8 cellular contexts compared by ENCODE assay signal in the genomic region with DNA sequence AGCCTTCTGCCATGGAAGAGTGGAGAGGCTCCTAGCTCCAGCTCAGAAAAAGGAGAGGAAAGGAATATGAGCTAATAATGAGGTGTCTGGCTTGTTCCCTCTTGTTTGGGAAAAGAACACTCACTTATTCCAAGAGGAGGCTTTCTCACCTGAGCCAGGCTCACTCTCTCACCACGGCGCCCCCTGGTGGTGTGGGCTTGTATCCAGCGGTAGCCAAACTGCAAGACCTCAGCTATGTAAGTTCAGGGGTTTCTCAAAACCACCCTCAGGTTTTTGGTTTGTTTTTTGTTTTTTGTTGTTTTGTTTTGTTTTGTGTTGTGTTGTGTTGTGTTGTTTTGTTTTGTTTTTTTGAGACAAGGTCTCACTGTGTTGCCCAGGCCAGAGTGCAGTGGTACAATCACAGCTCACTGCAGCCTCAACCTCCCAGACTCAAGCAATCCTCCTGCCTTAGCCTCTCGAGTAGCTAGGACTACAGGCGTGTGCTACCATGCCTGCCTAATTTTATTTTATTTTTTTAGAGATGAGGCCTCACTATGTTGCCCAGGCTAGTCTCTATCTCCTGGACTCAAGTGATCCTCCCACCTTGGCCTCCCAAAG.
DNase-seq lines count a peak whose midpoint lies in the region; ATAC-seq, FAIRE-seq and TF ChIP-seq lines count a peak whose summit lies in the region.

No MANE protein-coding gene starts in this region.

- peak; percentile 79 to 83 for TF ChIP-seq RAD21 in H1 (IDR thresholded peaks at IDR 0.05 in 1 of 2, conservative IDR thresholded peaks at IDR 0.05 in 1 of 2; ENCODE audit: low read depth in 2 of 2, low read length in 2 of 2)

- H2AFZ ChIP-seq in H1 (ENCODE audit: low read length) = peak overlapping the region; percentile 82; the same call in 1 of the 2 replicates

- H3K36me3 ChIP-seq in H1 (ENCODE audit: control insufficient read depth in 2 of 4, insufficient read depth in 4 of 4, low read length in 3 of 4) = no peaks in the 10 kb centered on the region

- TF ChIP-seq CTCF in AG10803 (conservative IDR thresholded peaks at IDR 0.05; ENCODE audit: low read length) (peak; percentile 76), H1 (IDR thresholded peaks at IDR 0.05; ENCODE audit: control extremely low read depth in 1 of 3, insufficient read depth in 1 of 3, low read depth in 1 of 3, low read length in 3 of 3) (peak; percentile 86 to 89 (median 86))

- H3K9me3 ChIP-seq in H1 (ENCODE audit: insufficient read depth in 2 of 2, low read depth in 1 of 2, low read length in 1 of 2) = no peaks in the 10 kb centered on the region

- no peak overlapping the region for H3K23ac ChIP-seq in H1 (ENCODE audit: insufficient read length)

- H3K23me2 ChIP-seq in H1 (ENCODE audit: low read depth, low read length) = no peaks in the 10 kb centered on the region

- H3K9me3 Mint-ChIP-seq in naive thymus-derived CD8-positive, alpha-beta T cell = peaks cover 0 to 5% (median 0%) of the 10 kb centered on the region in 9 donors
- no peaks in the 10 kb centered on the region for H3K9me3 Mint-ChIP-seq in stimulated activated naive CD8-positive, alpha-beta T cell treated with anti-CD3 and anti-CD28 coated beads, Interleukin-15, amount 100 ng/mL, for 72 hours

- no peak overlapping the region for H2BK12ac ChIP-seq in H1 (ENCODE audit: low read depth, low read length)

- no peaks in the 10 kb centered on the region for H3K79me2 ChIP-seq in H1 (ENCODE audit: control insufficient read depth in 1 of 2, insufficient read depth in 2 of 2, low read length in 2 of 2)

- 0 out of 2 replicates have a peak overlapping the region, but pooled peaks have one; percentile 4 for H3K18ac ChIP-seq in H1 (ENCODE audit: extremely low read depth, low read length)

- POLR2A ChIA-PET in H1 (lab: Charles Lee; ENCODE audit: partially characterized antibody) = interaction anchor here (0.8 to 0.9 kb wide), 2 partner anchors 26 to 313 kb away, joined by 3 to 4 read pairs; no protein-coding TSS in a partner anchor
- POLR2A ChIA-PET in naive thymus-derived CD8-positive, alpha-beta T cell (lab: Charles Lee) = no interaction called here

- H2AK5ac ChIP-seq in H1 (ENCODE audit: low read depth, low read length) = no peak overlapping the region

- H4K8ac ChIP-seq in H1 (ENCODE audit: extremely low read depth, insufficient read depth, low read length) = no peak overlapping the region

- no peak overlapping the region for H2BK15ac ChIP-seq in H1 (ENCODE audit: low read length)

- no peak overlapping the region for H3K27ac ChIP-seq in H1 (ENCODE audit: low read depth, low read length)

- no peak overlapping the region for H3K4ac ChIP-seq in H1 (replicated peaks; ENCODE audit: insufficient read length, low read depth, low read length)

- no peak overlapping the region for H3K4me3 Mint-ChIP-seq in naive thymus-derived CD8-positive, alpha-beta T cell
- no peak overlapping the region for H3K4me3 Mint-ChIP-seq in stimulated activated naive CD8-positive, alpha-beta T cell treated with anti-CD3 and anti-CD28 coated beads, Interleukin-15, amount 100 ng/mL, for 72 hours

- H2BK120ac ChIP-seq in H1 (replicated peaks; ENCODE audit: low read depth, low read length) = no peak overlapping the region

- H4K5ac ChIP-seq in H1 (ENCODE audit: insufficient read length, low read depth, low read length) = no peak overlapping the region

- no peak overlapping the region for H3K27ac Mint-ChIP-seq in naive thymus-derived CD8-positive, alpha-beta T cell
- no peak overlapping the region for H3K27ac Mint-ChIP-seq in stimulated activated naive CD8-positive, alpha-beta T cell treated with anti-CD3 and anti-CD28 coated beads, Interleukin-15, amount 100 ng/mL, for 72 hours

- TF ChIP-seq EP300 in H1 (IDR thresholded peaks at IDR 0.05; ENCODE audit: borderline replicate concordance in 1 of 2, low read depth in 2 of 2, low read length in 2 of 2) = no peak

- no peak overlapping the region for H3K14ac ChIP-seq in H1 (ENCODE audit: insufficient read length)

- ATAC-seq in naive thymus-derived CD8-positive, alpha-beta T cell = no peak
- peak; percentile 62 for ATAC-seq in stimulated activated naive CD8-positive, alpha-beta T cell treated with anti-CD3 and anti-CD28 coated beads, Interleukin-15, amount 100 ng/mL, for 72 hours
- ATAC-seq in GM18907 (IDR thresholded peaks at IDR 0.05; ENCODE audit: unreplicated experiment) = no peak

- no peaks in the 10 kb centered on the region for H4K20me1 ChIP-seq in H1 (replicated peaks in 1 of 2; ENCODE audit: control insufficient read depth in 1 of 2, insufficient read depth in 2 of 2, low read length in 2 of 2)

- no peak overlapping the region for H2BK5ac ChIP-seq in H1 (ENCODE audit: low read depth, low read length)

- no peak overlapping the region for H2BK20ac ChIP-seq in H1 (ENCODE audit: low read length)

- TF ChIP-seq POLR2A in H1 (IDR thresholded peaks at IDR 0.05; ENCODE audit: control extremely low read depth in 1 of 2, low read depth in 2 of 2, low read length in 2 of 2) = no peak

- no peaks in the 10 kb centered on the region; a peak in 1 of 7 replicates for H3K4me1 ChIP-seq in H1 (replicated peaks in 1 of 4; ENCODE audit: control insufficient read depth in 3 of 4, insufficient read depth in 4 of 4, low read length in 3 of 4)

- H3K56ac ChIP-seq in H1 (replicated peaks; ENCODE audit: insufficient read length, low read depth, low read length) = no peak overlapping the region

- H3K36me3 Mint-ChIP-seq in naive thymus-derived CD8-positive, alpha-beta T cell = no peaks in the 10 kb centered on the region

- peak; percentile 37 for DNase-seq in AG10803 (ENCODE audit: low read depth)
- DNase-seq in GM19240 (ENCODE audit: insufficient read length, low spot score) = peak; percentile 56
- peak; percentile 69 for DNase-seq in NCI-H2171 (lab: John Stamatoyannopoulos, UW)
- peak; percentile 22 to 68 for DNase-seq in activated CD8-positive, alpha-beta memory T cell treated with anti-CD3 and anti-CD28 coated beads for 1 hour (ENCODE audit: extremely low read depth in 1 of 2, low read depth in 1 of 2)
- peak in 1 of 2 experiments; percentile 97 for DNase-seq in H1 (ENCODE audit: low read depth in 1 of 2, low spot score in 2 of 2)
- DNase-seq in naive thymus-derived CD8-positive, alpha-beta T cell = peak; percentile 36 to 83 (median 58)
- DNase-seq in stimulated activated naive CD8-positive, alpha-beta T cell treated with anti-CD3 and anti-CD28 coated beads, Interleukin-15, amount 100 ng/mL, for 72 hours = peak; percentile 61 to 62

- H3K9ac ChIP-seq in H1 (replicated peaks in 1 of 4; ENCODE audit: extremely low read depth in 1 of 4, low read depth in 3 of 4, low read length in 3 of 4) = no peak overlapping the region

- H3K27me3 Mint-ChIP-seq in naive thymus-derived CD8-positive, alpha-beta T cell = peaks cover 0 to 17% (median 5%) of the 10 kb centered on the region in 5 donors
- H3K27me3 Mint-ChIP-seq in stimulated activated naive CD8-positive, alpha-beta T cell treated with anti-CD3 and anti-CD28 coated beads, Interleukin-15, amount 100 ng/mL, for 72 hours = no peaks in the 10 kb centered on the region

- H4K91ac ChIP-seq in H1 (replicated peaks; ENCODE audit: insufficient read length, low read length) = no peak overlapping the region

- CTCF ChIA-PET in H1 (lab: Charles Lee; ENCODE audit: partially characterized antibody) = interaction anchor here (0.6 to 7.9 kb wide), 76 partner anchors 8 to 1397 kb away, joined by 3 to 92 read pairs (median 4); partner anchors contain the start of gene NPTX2

- H3K27me3 ChIP-seq in H1 (replicated peaks in 1 of 4; ENCODE audit: control insufficient read depth in 3 of 4, extremely low read depth in 1 of 4, insufficient read depth in 3 of 4, low read length in 3 of 4) = no peaks in the 10 kb centered on the region

- 43% methylated on average over 5 of the region's 5 CpGs; no CpG with 5 or more reads in 1 of the 2 experiments for WGBS in H1 (ENCODE audit: extremely low coverage in 1 of 2, insufficient coverage in 1 of 2, insufficient read length in 1 of 2, insufficient replicate concordance in 2 of 2, low coverage in 1 of 2, low lambda C conversion rate in 2 of 2, missing lambda C conversion rate in 1 of 2), 2 experiments

- no peaks in the 10 kb centered on the region for H3K79me1 ChIP-seq in H1 (ENCODE audit: low read depth, low read length)

- H3K4me3 ChIP-seq in AG10803 (ENCODE audit: low read length) (no peak overlapping the region), H1 (ENCODE audit: extremely low read depth in 1 of 4, insufficient read depth in 2 of 4, low read depth in 3 of 4, low read length in 4 of 4) (no peak overlapping the region)

- peak; percentile 57 for FAIRE-seq in H1 (lab: Jason Lieb, UNC)

- H3K4me2 ChIP-seq in H1 (ENCODE audit: insufficient read depth in 1 of 2, low read depth in 2 of 2, low read length in 2 of 2) = no peak overlapping the region

- no peaks in the 10 kb centered on the region for H3K4me1 Mint-ChIP-seq in naive thymus-derived CD8-positive, alpha-beta T cell
- no peaks in the 10 kb centered on the region for H3K4me1 Mint-ChIP-seq in stimulated activated naive CD8-positive, alpha-beta T cell treated with anti-CD3 and anti-CD28 coated beads, Interleukin-15, amount 100 ng/mL, for 72 hours

TF ChIP-seq in H1, 55 proteins besides CTCF, POLR2A, EP300 and RAD21 (continues in another document):
- no peak for TF ChIP-seq FOSL1 (IDR thresholded peaks at IDR 0.05; ENCODE audit: insufficient read depth, low read depth, low read length)
- TF ChIP-seq JUN (IDR thresholded peaks at IDR 0.05; ENCODE audit: low read depth, low read length) = no peak
- TF ChIP-seq TCF12 (IDR thresholded peaks at IDR 0.05; ENCODE audit: low read depth, low read length) = peak; percentile 13; the same call in 1 of the 2 replicates
- TF ChIP-seq ASH2L (IDR thresholded peaks at IDR 0.05; ENCODE audit: low read length) = no peak
- peak; percentile 42; the same call in 1 of the 2 replicates for TF ChIP-seq YY1 (IDR thresholded peaks at IDR 0.05; ENCODE audit: low read depth, low read length)
- TF ChIP-seq MAX (IDR thresholded peaks at IDR 0.05) = no peak
